ENCODE assay signal across 14 cellular contexts in genomic region chr11:117192401-117192875, GRCh38.
"Had no signal": no experiment of that assay in that cellular context is flagged by ENCODE, and none has a peak within 500 bp of the region (broad histone marks: within the 10 kb centered on the region; RNA-seq: fewer than 3 reads in every experiment).

No MANE protein-coding gene starts in this region.

- H3K4me3 Mint-ChIP-seq: activated naive CD4-positive, alpha-beta T cell treated with anti-CD3 and anti-CD28 coated beads for 36 hours; activated T-helper 17 cell treated with anti-CD3 and anti-CD28 coated beads, Interleukin-2, amount 50 U/mL, for 72 hours; endodermal cell; naive thymus-derived CD4-positive, alpha-beta T cell had no signal

- DNase-seq: activated CD4-positive, alpha-beta T cell treated with anti-CD3 and anti-CD28 coated beads, Interleukin-2, amount 50 U/mL, for 1 hour; activated naive CD4-positive, alpha-beta T cell treated with anti-CD3 and anti-CD28 coated beads for 36 hours; mammary epithelial cell; naive thymus-derived CD4-positive, alpha-beta T cell; stimulated activated naive CD4-positive, alpha-beta T cell; T-helper 9 cell; trophoblast cell had no signal

- H3K9me3 Mint-ChIP-seq: activated naive CD4-positive, alpha-beta T cell treated with anti-CD3 and anti-CD28 coated beads for 36 hours; activated T-helper 17 cell treated with anti-CD3 and anti-CD28 coated beads, Interleukin-2, amount 50 U/mL, for 72 hours; endodermal cell; naive thymus-derived CD4-positive, alpha-beta T cell had no signal

- H3K27me3 ChIP-seq: ascending aorta, breast epithelium had no signal

- H3K36me3 ChIP-seq: breast epithelium had no signal

- H3K27ac ChIP-seq: ascending aorta had no signal

- H3K4me1 ChIP-seq: breast epithelium had no signal

- H3K27me3 Mint-ChIP-seq: activated T-helper 17 cell treated with anti-CD3 and anti-CD28 coated beads, Interleukin-2, amount 50 U/mL, for 72 hours; naive thymus-derived CD4-positive, alpha-beta T cell had no signal

- ATAC-seq: activated CD4-positive, CD25-positive, alpha-beta regulatory T cell treated with anti-CD3 and anti-CD28 coated beads, Interleukin-2, amount 50 U/mL, for 24 hours; activated T-helper 17 cell treated with anti-CD3 and anti-CD28 coated beads, Interleukin-2, amount 50 U/mL, for 72 hours; esophagus mucosa; mucosa of descending colon; naive thymus-derived CD4-positive, alpha-beta T cell had no signal

- H3K27ac Mint-ChIP-seq: endodermal cell had no signal

- H3K9me3 ChIP-seq: ascending aorta, breast epithelium, mucosa of descending colon had no signal

- H3K4me3 ChIP-seq: ascending aorta, breast epithelium, mucosa of descending colon had no signal
